21 cellular contexts compared by ENCODE assay signal in genomic region chr10:35237766-35238512, GRCh38.
"Had no signal": no experiment of that assay in that cellular context is flagged by ENCODE, and none has a peak within 500 bp of the region (broad histone marks: within the 10 kb centered on the region; RNA-seq: fewer than 3 reads in every experiment).

No MANE protein-coding gene starts in this region.

- ATAC-seq: activated CD4-positive, alpha-beta T cell treated with anti-CD3 and anti-CD28 coated beads for 36 hours; activated T-helper 17 cell treated with anti-CD3 and anti-CD28 coated beads, Interleukin-2, amount 50 U/mL, for 72 hours had no signal

- H3K36me3 Mint-ChIP-seq: activated naive CD8-positive, alpha-beta T cell treated with anti-CD3 and anti-CD28 coated beads, Interleukin-2, amount 10 ng/mL, durations not matched to agents 7 days and 5 days had no signal

- H3K4me3 ChIP-seq: adrenal gland had no signal

- H3K27ac ChIP-seq: adrenal gland, VCaP had no signal

- H3K27me3 ChIP-seq: adrenal gland had no signal

- H3K36me3 ChIP-seq: adrenal gland had no signal

- H3K4me1 Mint-ChIP-seq: activated CD4-positive, alpha-beta memory T cell treated with anti-CD3 and anti-CD28 coated beads, Interleukin-2, amount 10 ng/mL, durations not matched to agents 7 days and 5 days; activated CD4-positive, alpha-beta T cell treated with anti-CD3 and anti-CD28 coated beads for 36 hours; activated naive CD8-positive, alpha-beta T cell treated with anti-CD3 and anti-CD28 coated beads, Interleukin-2, amount 10 ng/mL, durations not matched to agents 7 days and 5 days; activated T-helper 17 cell treated with anti-CD3 and anti-CD28 coated beads, Interleukin-2, amount 50 U/mL, for 72 hours had no signal

- H3K9me3 Mint-ChIP-seq: activated CD4-positive, alpha-beta memory T cell treated with anti-CD3 and anti-CD28 coated beads, Interleukin-2, amount 10 ng/mL, durations not matched to agents 7 days and 5 days; activated naive CD8-positive, alpha-beta T cell treated with anti-CD3 and anti-CD28 coated beads, Interleukin-2, amount 10 ng/mL, durations not matched to agents 7 days and 5 days; activated T-helper 17 cell treated with anti-CD3 and anti-CD28 coated beads, Interleukin-2, amount 50 U/mL, for 72 hours had no signal

- DNase-seq: activated CD4-positive, alpha-beta memory T cell treated with anti-CD3 and anti-CD28 coated beads, Interleukin-2, amount 10 ng/mL, durations not matched to agents 7 days and 5 days; activated CD4-positive, alpha-beta T cell treated with anti-CD3 and anti-CD28 coated beads for 36 hours; activated CD4-positive, alpha-beta T cell treated with anti-CD3 and anti-CD28 coated beads, Interleukin-2, amount 50 U/mL, for 1 hour; activated gamma-delta T cell treated with Interleukin-2 at 50 U/mL for 16 hours; activated naive CD4-positive, alpha-beta T cell treated with anti-CD3 and anti-CD28 coated beads, Interleukin-2, amount 50 U/mL, for 16 hours; activated naive CD8-positive, alpha-beta T cell treated with anti-CD3 and anti-CD28 coated beads, Interleukin-2, amount 10 ng/mL, durations not matched to agents 7 days and 5 days; activated T-cell treated with anti-CD3 and anti-CD28 coated beads for 4 hours; activated T-cell treated with anti-CD3 and anti-CD28 coated beads, Interleukin-2, amount 50 U/mL, for 48 hours; anterior cingulate cortex; cerebellar nuclear complex; Karpas-422; NCI-H1105 treated with DMSO at 0.1 percent for 48 hours; NCI-H1436 treated with DMSO at 0.1 percent for 48 hours; NCI-H187; NCI-H2081 treated with DMSO at 0.1 percent for 48 hours; NCI-H510A treated with DMSO at 0.1 percent for 48 hours; SIG-M5; T-helper 2 cell had no signal

- H3K27me3 Mint-ChIP-seq: activated CD4-positive, alpha-beta memory T cell treated with anti-CD3 and anti-CD28 coated beads, Interleukin-2, amount 10 ng/mL, durations not matched to agents 7 days and 5 days; activated CD4-positive, alpha-beta T cell treated with anti-CD3 and anti-CD28 coated beads for 36 hours; activated naive CD8-positive, alpha-beta T cell treated with anti-CD3 and anti-CD28 coated beads, Interleukin-2, amount 10 ng/mL, durations not matched to agents 7 days and 5 days; activated T-helper 17 cell treated with anti-CD3 and anti-CD28 coated beads, Interleukin-2, amount 50 U/mL, for 72 hours had no signal

- H3K4me3 Mint-ChIP-seq: activated CD4-positive, alpha-beta memory T cell treated with anti-CD3 and anti-CD28 coated beads, Interleukin-2, amount 10 ng/mL, durations not matched to agents 7 days and 5 days; activated CD4-positive, alpha-beta T cell treated with anti-CD3 and anti-CD28 coated beads for 36 hours; activated naive CD8-positive, alpha-beta T cell treated with anti-CD3 and anti-CD28 coated beads, Interleukin-2, amount 10 ng/mL, durations not matched to agents 7 days and 5 days; activated T-helper 17 cell treated with anti-CD3 and anti-CD28 coated beads, Interleukin-2, amount 50 U/mL, for 72 hours had no signal

- H3K4me1 ChIP-seq: adrenal gland had no signal

- H3K27ac Mint-ChIP-seq: activated CD4-positive, alpha-beta memory T cell treated with anti-CD3 and anti-CD28 coated beads, Interleukin-2, amount 10 ng/mL, durations not matched to agents 7 days and 5 days; activated CD4-positive, alpha-beta T cell treated with anti-CD3 and anti-CD28 coated beads for 36 hours; activated naive CD8-positive, alpha-beta T cell treated with anti-CD3 and anti-CD28 coated beads, Interleukin-2, amount 10 ng/mL, durations not matched to agents 7 days and 5 days; activated T-helper 17 cell treated with anti-CD3 and anti-CD28 coated beads, Interleukin-2, amount 50 U/mL, for 72 hours had no signal
